In the genomic region with DNA sequence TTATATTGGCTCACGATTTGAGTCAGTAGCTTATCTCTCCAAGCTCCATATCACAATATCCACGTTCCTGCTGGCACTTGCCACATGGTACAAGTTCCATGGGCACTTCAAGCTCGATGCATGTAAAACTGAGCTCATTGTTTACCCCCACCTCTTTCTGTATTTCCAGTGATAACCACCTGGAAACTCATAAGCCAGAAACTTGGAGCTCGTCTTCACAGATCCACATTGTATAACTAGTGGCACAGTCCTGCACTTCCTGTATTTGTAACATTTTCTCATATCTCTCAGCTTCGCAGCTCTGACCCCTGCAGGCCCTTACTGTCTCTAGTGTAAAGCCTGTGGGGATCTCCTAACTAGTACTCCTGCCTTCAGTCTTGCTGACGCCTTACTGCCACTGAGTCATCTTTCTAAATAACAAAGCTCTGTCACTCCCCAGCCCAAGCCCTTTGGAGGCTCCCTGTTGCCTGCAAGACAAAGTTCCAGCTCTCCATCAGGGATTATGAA, we compare ENCODE assay signal across 9 cellular contexts. TPM values are rescaled to one million over a fixed set of nuclear protein-coding genes. Genes with fewer than 3 reads are reported as not detected.
A peak's percentile ranks its signal among the peaks of the same experiment; 100 is the strongest.
DNase-seq lines count a peak whose midpoint lies in the region; ATAC-seq and TF ChIP-seq lines count a peak whose summit lies in the region.
"Had no signal": no experiment of that assay in that cellular context is flagged by ENCODE, and none has a peak within 500 bp of the region (broad histone marks: within the 10 kb centered on the region; RNA-seq: fewer than 3 reads in every experiment).

No MANE protein-coding gene starts in this region.

- peak overlapping the region; percentile 25; the same call in 1 of the 2 replicates for H2AFZ ChIP-seq in PC-3 (ENCODE audit: low read length)
- H2AFZ ChIP-seq: parathyroid adenoma had no signal

- 39 to 47% methylated on average over 6 of the region's 6 CpGs for WGBS in aorta, 2 donors

- H3K9me3 ChIP-seq in PC-3 (ENCODE audit: low read length) (no peaks in the 10 kb centered on the region), aorta (ENCODE audit: control insufficient read depth, low read length) (no peaks in the 10 kb centered on the region)

- H3K27ac ChIP-seq in PC-3 (ENCODE audit: low read length) (peak overlapping the region; percentile 50), aorta (ENCODE audit: low read depth in 1 of 2, low read length in 2 of 2) (no peak overlapping the region)
- H3K27ac ChIP-seq: parathyroid adenoma had no signal

- H3K36me3 Mint-ChIP-seq in activated naive CD4-positive, alpha-beta T cell treated with anti-CD3 and anti-CD28 coated beads, Interleukin-2, amount 50 U/mL, for 72 hours = peaks cover 20 to 39% of the 10 kb centered on the region in 2 donors
- H3K36me3 Mint-ChIP-seq in activated naive CD4-positive, alpha-beta T cell treated with anti-CD3 and anti-CD28 coated beads, Interleukin-2, amount 10 ng/mL, durations not matched to agents 7 days and 5 days = no peaks in the 10 kb centered on the region
- H3K36me3 Mint-ChIP-seq in CD14-positive monocyte = no peaks in the 10 kb centered on the region

- H3K9me2 ChIP-seq in PC-3 (replicated peaks; ENCODE audit: low read length) = no peaks in the 10 kb centered on the region

- no peaks in the 10 kb centered on the region for H3K27me3 ChIP-seq in PC-3 (ENCODE audit: low read length)
- no peaks in the 10 kb centered on the region for H3K27me3 ChIP-seq in aorta (ENCODE audit: control insufficient read depth in 1 of 2, insufficient read depth in 2 of 2, low read length in 1 of 2)

- H3K4me3 ChIP-seq in PC-3 (ENCODE audit: low read length) (no peak overlapping the region), epithelial cell of esophagus (ENCODE audit: low read length) (no peak overlapping the region), aorta (ENCODE audit: low read length in 2 of 2) (no peak overlapping the region)

- H3K36me3 ChIP-seq in PC-3 (ENCODE audit: low read depth, low read length) (no peaks in the 10 kb centered on the region), aorta (ENCODE audit: control insufficient read depth in 1 of 2, insufficient read depth in 2 of 2, low read length in 1 of 2) (no peaks in the 10 kb centered on the region)

- CTCF ChIA-PET in activated naive CD4-positive, alpha-beta T cell treated with anti-CD3 and anti-CD28 coated beads, Interleukin-2, amount 10 ng/mL, durations not matched to agents 7 days and 5 days (lab: Charles Lee) = interaction anchor here (0.7 to 1.2 kb wide), 4 partner anchors 9 to 155 kb away, joined by 3 read pairs; a partner anchor contains a TSS
- CTCF ChIA-PET in PC-3 (lab: Charles Lee) = interaction anchor here (0.5 to 1.4 kb wide), 8 partner anchors 11 to 135 kb away, joined by 3 to 12 read pairs (median 4); a partner anchor contains a TSS

- no peaks in the 10 kb centered on the region for H3K79me2 ChIP-seq in PC-3 (ENCODE audit: low read length)
- H3K79me2 ChIP-seq: parathyroid adenoma had no signal

- H3K27ac Mint-ChIP-seq in activated naive CD4-positive, alpha-beta T cell treated with anti-CD3 and anti-CD28 coated beads, Interleukin-2, amount 50 U/mL, for 72 hours = peak overlapping the region; percentile 19 to 56
- H3K27ac Mint-ChIP-seq in activated naive CD4-positive, alpha-beta T cell treated with anti-CD3 and anti-CD28 coated beads, Interleukin-2, amount 10 ng/mL, durations not matched to agents 7 days and 5 days = no peak overlapping the region
- H3K27ac Mint-ChIP-seq in CD14-positive monocyte = no peak overlapping the region

- peaks cover 5% of the 10 kb centered on the region for H3K27me3 Mint-ChIP-seq in activated naive CD4-positive, alpha-beta T cell treated with anti-CD3 and anti-CD28 coated beads, Interleukin-2, amount 10 ng/mL, durations not matched to agents 7 days and 5 days
- H3K27me3 Mint-ChIP-seq in CD14-positive monocyte (ENCODE audit: low read depth in 3 of 3) = peaks cover 41 to 56% (median 46%) of the 10 kb centered on the region in 3 donors

- TF ChIP-seq CTCF in PC-3 (conservative IDR thresholded peaks at IDR 0.05; ENCODE audit: low read depth, low read length) = peak; percentile 54
- TF ChIP-seq CTCF in epithelial cell of esophagus (IDR thresholded peaks at IDR 0.05; ENCODE audit: insufficient read depth, low read depth, low read length, missing control alignments) = peak; percentile 25
- TF ChIP-seq CTCF in CD14-positive monocyte (IDR thresholded peaks at IDR 0.05) = no peak

- no peak overlapping the region for H3K4me3 Mint-ChIP-seq in activated naive CD4-positive, alpha-beta T cell treated with anti-CD3 and anti-CD28 coated beads, Interleukin-2, amount 10 ng/mL, durations not matched to agents 7 days and 5 days
- H3K4me3 Mint-ChIP-seq in CD14-positive monocyte = peak overlapping the region in 1 of 2 donors; percentile 42

- H3K4me1 ChIP-seq in PC-3 (ENCODE audit: insufficient read depth, low read length) = peaks cover 19% of the 10 kb centered on the region
- H3K4me1 ChIP-seq in aorta (ENCODE audit: control insufficient read depth in 1 of 2, insufficient read depth in 2 of 2, low read length in 2 of 2) = no peaks in the 10 kb centered on the region

- intact Hi-C loops in PC-3 (cut with micrococcal nuclease) = loop anchor here (5.0 kb wide), 1 partner anchor 156 kb away; no protein-coding TSS in a partner anchor
- intact Hi-C loops in aorta (cut with DNase I) = no loop called here
- intact Hi-C loops in CD14-positive monocyte (cut with micrococcal nuclease) = no loop called here

- no peaks in the 10 kb centered on the region for H3K9me3 Mint-ChIP-seq in activated naive CD4-positive, alpha-beta T cell treated with anti-CD3 and anti-CD28 coated beads, Interleukin-2, amount 50 U/mL, for 72 hours
- no peaks in the 10 kb centered on the region for H3K9me3 Mint-ChIP-seq in activated naive CD4-positive, alpha-beta T cell treated with anti-CD3 and anti-CD28 coated beads, Interleukin-2, amount 10 ng/mL, durations not matched to agents 7 days and 5 days
- no peaks in the 10 kb centered on the region for H3K9me3 Mint-ChIP-seq in CD14-positive monocyte

- H3K4me2 ChIP-seq in PC-3 (ENCODE audit: low read length) = peak overlapping the region; percentile 27; the same call in 1 of the 2 replicates

- H3K9ac ChIP-seq in PC-3 (ENCODE audit: low read length) = 0 out of 2 replicates have a peak overlapping the region, but pooled peaks have one; percentile 9
- H3K9ac ChIP-seq: parathyroid adenoma had no signal

- no peaks in the 10 kb centered on the region for H3F3A ChIP-seq in PC-3 (ENCODE audit: low read length, unreplicated experiment)

- DNase-seq in activated naive CD4-positive, alpha-beta T cell treated with anti-CD3 and anti-CD28 coated beads, Interleukin-2, amount 50 U/mL, for 72 hours (ENCODE audit: low spot score in 2 of 2) = no peak
- no peak for DNase-seq in activated naive CD4-positive, alpha-beta T cell treated with anti-CD3 and anti-CD28 coated beads, Interleukin-2, amount 10 ng/mL, durations not matched to agents 7 days and 5 days
- peak; percentile 80 for DNase-seq in PC-3
- peak; percentile 80 for DNase-seq in epithelial cell of esophagus (ENCODE audit: low read depth)
- DNase-seq in stromal cell of bone marrow (ENCODE audit: low read depth) = peak; percentile 43
- DNase-seq in aorta = no peak
- DNase-seq in effector CD4-positive, alpha-beta T cell = no peak
- no peak for DNase-seq in CD14-positive monocyte (ENCODE audit: low spot score)

- H4K20me1 ChIP-seq in PC-3 (ENCODE audit: low read length) = no peaks in the 10 kb centered on the region

- peak; percentile 63 to 66 for ATAC-seq in activated naive CD4-positive, alpha-beta T cell treated with anti-CD3 and anti-CD28 coated beads, Interleukin-2, amount 50 U/mL, for 72 hours
- ATAC-seq in PC-3 (peak; percentile 97), aorta (ENCODE audit: low FRiP score) (no peak)

- H3K4me1 Mint-ChIP-seq in activated naive CD4-positive, alpha-beta T cell treated with anti-CD3 and anti-CD28 coated beads, Interleukin-2, amount 10 ng/mL, durations not matched to agents 7 days and 5 days = peaks cover 3% of the 10 kb centered on the region
- H3K4me1 Mint-ChIP-seq in CD14-positive monocyte = peaks cover 7% of the 10 kb centered on the region

- POLR2A ChIA-PET in PC-3 (lab: Charles Lee; ENCODE audit: unreplicated experiment) = no interaction called here

- no TSS peak for BruUV-seq in PC-3 (replicated peaks; lab: Mats Ljungman, UMichigan)

RNA-seq across cellular contexts. Expression of a gene that starts 6.5 kb away (rescaled TPM):
- 1 to 10 TPM; 1.6 to 2.3 TPM for total RNA-seq in activated naive CD4-positive, alpha-beta T cell treated with anti-CD3 and anti-CD28 coated beads, Interleukin-2, amount 50 U/mL, for 72 hours
- total RNA-seq in PC-3 (2014; rRNA removed) = 0.58 and 2.8 TPM in 2 replicates
- not detected for total RNA-seq in aorta
- polyA plus RNA-seq in aorta = not detected
- polyA plus RNA-seq in CD14-positive monocyte = not detected

RNA-seq across cellular contexts. Expression of a gene that starts 7.4 kb away (rescaled TPM):
- total RNA-seq in activated naive CD4-positive, alpha-beta T cell treated with anti-CD3 and anti-CD28 coated beads, Interleukin-2, amount 50 U/mL, for 72 hours = not detected
- not detected in 2 replicates for total RNA-seq in PC-3 (2014; rRNA removed)
- not detected for total RNA-seq in aorta
- polyA plus RNA-seq in aorta = not detected
- not detected for polyA plus RNA-seq in CD14-positive monocyte

RNA-seq across cellular contexts. Expression of a gene that starts 14.5 kb away (rescaled TPM):
- 10 to 100 TPM in 1 of 2 donors, 1 to 10 TPM in 1; 1.4 to 11.3 TPM for total RNA-seq in activated naive CD4-positive, alpha-beta T cell treated with anti-CD3 and anti-CD28 coated beads, Interleukin-2, amount 50 U/mL, for 72 hours
- 0.26 TPM in 1 of 2 replicates, not detected in the other for total RNA-seq in PC-3 (2014; rRNA removed)
- under 1 TPM in 1 of 2 donors, not detected in 1; 0.24 TPM for total RNA-seq in aorta
- polyA plus RNA-seq in aorta = 1 to 10 TPM in 1 of 2 donors, under 1 TPM in 1; 0.10 to 1.6 TPM
- not detected for polyA plus RNA-seq in CD14-positive monocyte

RNA-seq across cellular contexts. Expression of a gene that starts 40.9 kb away (rescaled TPM):
- total RNA-seq in activated naive CD4-positive, alpha-beta T cell treated with anti-CD3 and anti-CD28 coated beads, Interleukin-2, amount 50 U/mL, for 72 hours = under 1 TPM in 1 of 2 donors, not detected in 1; 0.72 TPM
- not detected in 2 replicates for total RNA-seq in PC-3 (2014; rRNA removed)
- total RNA-seq in aorta = not detected
- not detected for polyA plus RNA-seq in aorta
- polyA plus RNA-seq in CD14-positive monocyte = not detected

RNA-seq across cellular contexts. Expression of a gene that starts 55.8 kb away (rescaled TPM):
- 10 to 100 TPM; 25.1 to 30.7 TPM for total RNA-seq in activated naive CD4-positive, alpha-beta T cell treated with anti-CD3 and anti-CD28 coated beads, Interleukin-2, amount 50 U/mL, for 72 hours
- total RNA-seq in PC-3 (2014; rRNA removed) = 15.2 and 15.6 TPM in 2 replicates
- total RNA-seq in aorta = 1 to 10 TPM; 3.7 to 9.1 TPM
- 1 to 10 TPM; 1.5 to 2.5 TPM for polyA plus RNA-seq in aorta
- polyA plus RNA-seq in CD14-positive monocyte = 1 to 10 TPM; 1.1 to 1.6 TPM

Comparison
In these comparisons a context has a peak if more than half of its experiments do, and no peak if none do; other contexts are left out.
1. H3K27ac Mint-ChIP-seq: peak in activated naive CD4-positive, alpha-beta T cell treated with anti-CD3 and anti-CD28 coated beads, Interleukin-2, amount 50 U/mL, for 72 hours (2 of 2); none in activated naive CD4-positive, alpha-beta T cell treated with anti-CD3 and anti-CD28 coated beads, Interleukin-2, amount 10 ng/mL, durations not matched to agents 7 days and 5 days (single experiment) and CD14-positive monocyte (0 of 7).
2. DNase-seq: peak in PC-3 (single experiment), epithelial cell of esophagus (single experiment) and stromal cell of bone marrow (single experiment); none in activated naive CD4-positive, alpha-beta T cell treated with anti-CD3 and anti-CD28 coated beads, Interleukin-2, amount 50 U/mL, for 72 hours (0 of 2), activated naive CD4-positive, alpha-beta T cell treated with anti-CD3 and anti-CD28 coated beads, Interleukin-2, amount 10 ng/mL, durations not matched to agents 7 days and 5 days (single experiment), aorta (0 of 2), effector CD4-positive, alpha-beta T cell (single experiment) and CD14-positive monocyte (single experiment).